In the genomic region with DNA sequence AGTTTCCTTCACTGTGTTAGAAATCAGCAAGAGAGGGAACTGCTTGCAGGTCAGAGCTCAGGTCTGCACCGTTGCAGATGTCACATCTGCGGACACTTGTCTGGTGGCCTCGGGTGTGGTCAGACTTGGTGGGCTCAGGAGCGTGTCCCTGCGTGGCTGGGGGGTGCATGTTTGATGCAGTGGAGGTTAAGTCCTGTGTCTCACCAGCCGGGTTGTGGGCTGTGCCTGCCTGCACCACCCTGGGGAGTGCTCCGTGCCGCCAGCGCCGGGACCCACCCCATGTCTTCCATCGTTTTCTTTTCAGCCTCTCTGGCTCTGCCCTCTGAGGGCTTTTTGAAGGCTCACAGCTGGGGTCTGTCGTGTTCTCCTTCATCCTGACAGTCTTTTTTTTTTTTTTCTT, we compare ENCODE assay signal across 19 cellular contexts. TPM values are rescaled to one million over a fixed set of nuclear protein-coding genes. Genes with fewer than 3 reads are reported as not detected.
"Had no signal": no experiment of that assay in that cellular context is flagged by ENCODE, and none has a peak within 500 bp of the region (broad histone marks: within the 10 kb centered on the region; RNA-seq: fewer than 3 reads in every experiment).

No MANE protein-coding gene starts in this region.

- DNase-seq: activated CD4-positive, alpha-beta T cell treated with anti-CD3 and anti-CD28 coated beads, Interleukin-2, amount 50 U/mL, for 4 hours; activated naive CD4-positive, alpha-beta T cell; activated T-cell treated with anti-CD3 and anti-CD28 coated beads for 4 hours; adrenal gland; dermis blood vessel endothelial cell; foreskin keratinocyte; glutamatergic neuron; hippocampal formation; islet precursor cell; left colon; stimulated activated CD4-positive, alpha-beta T cell treated with anti-CD3 and anti-CD28 coated beads, Interleukin-4, amount 100 ng/mL, for 24 hours; stomach; T1000; trophoblast cell had no signal

- H3K9me3 Mint-ChIP-seq: activated T-helper 17 cell treated with anti-CD3 and anti-CD28 coated beads, Interleukin-2, amount 50 U/mL, for 72 hours had no signal

- H3K27me3 Mint-ChIP-seq: activated T-helper 17 cell treated with anti-CD3 and anti-CD28 coated beads, Interleukin-2, amount 50 U/mL, for 72 hours had no signal

- H3K4me3 Mint-ChIP-seq: activated T-helper 17 cell treated with anti-CD3 and anti-CD28 coated beads, Interleukin-2, amount 50 U/mL, for 72 hours had no signal

- ATAC-seq: activated CD4-positive, CD25-positive, alpha-beta regulatory T cell treated with anti-CD3 and anti-CD28 coated beads, Interleukin-2, amount 50 U/mL, for 24 hours; activated T-helper 17 cell treated with anti-CD3 and anti-CD28 coated beads, Interleukin-2, amount 50 U/mL, for 72 hours; foreskin keratinocyte; left colon; right lobe of liver had no signal

RNA-seq across cellular contexts. Expression of gene YPEL1, which starts 43.8 kb away (rescaled TPM):
- total RNA-seq: foreskin keratinocyte had no signal

RNA-seq across cellular contexts. Expression of gene CCDC116, which starts 59.2 kb away (rescaled TPM):
- total RNA-seq: bronchial epithelial cell, right lobe of liver, stomach, temporal lobe had no signal
